11 cellular contexts compared by ENCODE assay signal in genomic region chr3:189025866-189026265, GRCh38.
"Had no signal": no experiment of that assay in that cellular context is flagged by ENCODE, and none has a peak within 500 bp of the region (broad histone marks: within the 10 kb centered on the region; RNA-seq: fewer than 3 reads in every experiment).

No MANE protein-coding gene starts in this region.

- H3K27ac ChIP-seq: GM23248 had no signal

- FAIRE-seq: H1, H54 had no signal

- H3K4me3 ChIP-seq: GM23248, GM23338, HAP-1 had no signal

- H3K36me3 ChIP-seq: HAP-1 had no signal

- ATAC-seq: GM23338, HCT116 had no signal

- DNase-seq: GM23248, GOT3, H7, H9, HCEC 1CT, HFFc6 had no signal

- H2AFZ ChIP-seq: GM23248, GM23338 had no signal

- H3K9ac ChIP-seq: GM23248 had no signal

- H3K4me1 ChIP-seq: HAP-1 had no signal

- H3K27ac Mint-ChIP-seq: GM23338, H9, HFFc6 had no signal

- H3K9me3 Mint-ChIP-seq: HFFc6 had no signal

- H3K4me2 ChIP-seq: GM23338 had no signal

- H3K9me3 ChIP-seq: HAP-1 had no signal

- H3K4me3 Mint-ChIP-seq: GM23338, H9, HFFc6 had no signal
